Comparison of ENCODE assay signal across 1 cellular context in genomic region chr2:134773372-134774073, GRCh38.
TF ChIP-seq lines count a peak whose summit lies in the region.

No MANE protein-coding gene starts in this region.

TF ChIP-seq in SK-N-SH, 30 proteins besides CTCF, POLR2A, EP300 and RAD21 (continued from another document):
- TF ChIP-seq ZBTB33 (IDR thresholded peaks at IDR 0.05; ENCODE audit: borderline replicate concordance, low read depth) (no peak), POLR2AphosphoS5 (IDR thresholded peaks at IDR 0.05; ENCODE audit: low read depth, low read length) (no peak), GABPA (IDR thresholded peaks at IDR 0.05; ENCODE audit: low read depth) (no peak), GATA2 (CRISPR knock-in tag; IDR thresholded peaks at IDR 0.05) (peak; percentile 83)
TF ChIP-seq in SK-N-SH: peak in this region for 3.
